15 cellular contexts compared by ENCODE assay signal in genomic region chr7:121137580-121137979, GRCh38.
A peak's percentile ranks its signal among the peaks of the same experiment; 100 is the strongest.
DNase-seq lines count a peak whose midpoint lies in the region; ATAC-seq and TF ChIP-seq lines count a peak whose summit lies in the region.
"Had no signal": no experiment of that assay in that cellular context is flagged by ENCODE, and none has a peak within 500 bp of the region (broad histone marks: within the 10 kb centered on the region; RNA-seq: fewer than 3 reads in every experiment).

No MANE protein-coding gene starts in this region.

- TF ChIP-seq CTCF in DOHH2 (IDR thresholded peaks at IDR 0.05; ENCODE audit: low read depth, low read length, poor library complexity, severe bottlenecking) (no peak), OCI-LY1 (IDR thresholded peaks at IDR 0.05; ENCODE audit: low read length) (no peak)

- H3K27me3 ChIP-seq in DOHH2 (ENCODE audit: control insufficient read depth, low read length) (no peaks in the 10 kb centered on the region), OCI-LY1 (ENCODE audit: insufficient read depth, low read length) (no peaks in the 10 kb centered on the region)
- H3K27me3 ChIP-seq: SJCRH30 had no signal

- no peaks in the 10 kb centered on the region for H4K20me1 ChIP-seq in DOHH2 (ENCODE audit: control insufficient read depth, insufficient read depth, low read depth, low read length)
- no peaks in the 10 kb centered on the region for H4K20me1 ChIP-seq in OCI-LY1 (ENCODE audit: insufficient read depth, low read length)

- peak overlapping the region; percentile 95; the same call in 1 of the 2 replicates for H2AFZ ChIP-seq in OCI-LY1 (ENCODE audit: low read length)

- H3K9me3 ChIP-seq in DOHH2 (ENCODE audit: control insufficient read depth, insufficient read depth, low read length) (no peaks in the 10 kb centered on the region), OCI-LY1 (ENCODE audit: low read length) (no peaks in the 10 kb centered on the region)
- H3K9me3 ChIP-seq: BE2C, SJCRH30 had no signal

- no peak for DNase-seq in T-helper 2 cell treated with Interferon-gamma antibody and Interleukin-4, amounts not matched to agents 5 μg/mL and 100 μg/mL, for 36 hours (ENCODE audit: low spot score)
- DNase-seq in T-helper 2 cell = no peak
- DNase-seq in memory B cell (ENCODE audit: low spot score in 2 of 2) = no peak
- DNase-seq in SIG-M5 (lab: John Stamatoyannopoulos, UW) = no peak
- no peak for DNase-seq in NCI-H526 (lab: John Stamatoyannopoulos, UW)
- DNase-seq: BE2C, DMS 273 treated with DMSO at 0.1 percent for 48 hours, GOT3, Karpas-422 had no signal

- no peaks in the 10 kb centered on the region for H3K9me3 Mint-ChIP-seq in T-helper 2 cell treated with Interferon-gamma antibody and Interleukin-4, amounts not matched to agents 5 μg/mL and 100 μg/mL, for 36 hours
- no peaks in the 10 kb centered on the region for H3K9me3 Mint-ChIP-seq in memory B cell
- H3K9me3 Mint-ChIP-seq: CD4-positive, CD25-positive, alpha-beta regulatory T cell had no signal

- no peak for ATAC-seq in memory B cell (ENCODE audit: low read depth)
- no peak for ATAC-seq in HG02798 (IDR thresholded peaks at IDR 0.05; ENCODE audit: poor library complexity, unreplicated experiment)
- ATAC-seq: HCT116 had no signal

- peak overlapping the region; percentile 77 for H3K4me3 Mint-ChIP-seq in T-helper 2 cell treated with Interferon-gamma antibody and Interleukin-4, amounts not matched to agents 5 μg/mL and 100 μg/mL, for 36 hours
- H3K4me3 Mint-ChIP-seq in memory B cell = peak overlapping the region; percentile 98

- H3K4me1 Mint-ChIP-seq in T-helper 2 cell treated with Interferon-gamma antibody and Interleukin-4, amounts not matched to agents 5 μg/mL and 100 μg/mL, for 36 hours (ENCODE audit: low read depth) = peaks cover 17% of the 10 kb centered on the region
- H3K4me1 Mint-ChIP-seq in memory B cell = peaks cover 8% of the 10 kb centered on the region

- H3K4me3 ChIP-seq in DOHH2 (ENCODE audit: low read length) (peak overlapping the region; percentile 64; the same call in 1 of the 2 replicates), OCI-LY1 (ENCODE audit: low read depth, low read length, poor library complexity, severe bottlenecking) (peak overlapping the region; percentile 59)
- H3K4me3 ChIP-seq: SJCRH30 had no signal

- H3K9ac ChIP-seq in OCI-LY1 (ENCODE audit: low read length) = peak overlapping the region; percentile 66

- H3K27me3 Mint-ChIP-seq in T-helper 2 cell treated with Interferon-gamma antibody and Interleukin-4, amounts not matched to agents 5 μg/mL and 100 μg/mL, for 36 hours (ENCODE audit: low read depth) = peaks cover 8% of the 10 kb centered on the region
- H3K27me3 Mint-ChIP-seq in memory B cell = no peaks in the 10 kb centered on the region
- H3K27me3 Mint-ChIP-seq: CD4-positive, CD25-positive, alpha-beta regulatory T cell had no signal

- H3K36me3 Mint-ChIP-seq in T-helper 2 cell treated with Interferon-gamma antibody and Interleukin-4, amounts not matched to agents 5 μg/mL and 100 μg/mL, for 36 hours (ENCODE audit: low read depth) = no peaks in the 10 kb centered on the region
- H3K36me3 Mint-ChIP-seq in memory B cell = peaks cover 5% of the 10 kb centered on the region
- H3K36me3 Mint-ChIP-seq: CD4-positive, CD25-positive, alpha-beta regulatory T cell had no signal

- no peak overlapping the region for H3K27ac ChIP-seq in DOHH2 (ENCODE audit: low read depth, low read length)
- H3K27ac ChIP-seq in OCI-LY1 (ENCODE audit: low read depth, low read length, poor library complexity, severe bottlenecking) = peak overlapping the region; percentile 85
- H3K27ac ChIP-seq: SJCRH30 had no signal

- no peaks in the 10 kb centered on the region for H3K9me2 ChIP-seq in DOHH2 (replicated peaks; ENCODE audit: control insufficient read depth, low read length)
- no peaks in the 10 kb centered on the region for H3K9me2 ChIP-seq in OCI-LY1 (ENCODE audit: low read depth, low read length)

- no peaks in the 10 kb centered on the region for H3K36me3 ChIP-seq in DOHH2 (ENCODE audit: control insufficient read depth, low read length)
- H3K36me3 ChIP-seq in OCI-LY1 (ENCODE audit: insufficient read depth, low read length) = peaks cover under 1% of the 10 kb centered on the region; the same call in 1 of the 2 replicates
- H3K36me3 ChIP-seq: BE2C, SJCRH30 had no signal

- H3K27ac Mint-ChIP-seq in T-helper 2 cell treated with Interferon-gamma antibody and Interleukin-4, amounts not matched to agents 5 μg/mL and 100 μg/mL, for 36 hours = no peak overlapping the region
- H3K27ac Mint-ChIP-seq in memory B cell = peak overlapping the region; percentile 92
- H3K27ac Mint-ChIP-seq: CD4-positive, CD25-positive, alpha-beta regulatory T cell had no signal

- H3K79me2 ChIP-seq in DOHH2 (ENCODE audit: control insufficient read depth, low read length) (no peaks in the 10 kb centered on the region), OCI-LY1 (ENCODE audit: insufficient read depth, low read length) (no peaks in the 10 kb centered on the region)

- H3K4me2 ChIP-seq in DOHH2 (ENCODE audit: low read length) = no peak overlapping the region
- H3K4me2 ChIP-seq in OCI-LY1 (ENCODE audit: low read length) = peak overlapping the region; percentile 74

- peaks cover 21% of the 10 kb centered on the region for H3K4me1 ChIP-seq in DOHH2 (ENCODE audit: control insufficient read depth, low read length)
- peaks cover 66% of the 10 kb centered on the region for H3K4me1 ChIP-seq in OCI-LY1 (ENCODE audit: insufficient read depth, low read length, severe bottlenecking)
- H3K4me1 ChIP-seq: BE2C, SJCRH30 had no signal

- H3F3A ChIP-seq in DOHH2 (ENCODE audit: control insufficient read depth, insufficient read depth) = no peaks in the 10 kb centered on the region
- H3F3A ChIP-seq in OCI-LY1 (ENCODE audit: insufficient read depth, low read length) = peaks cover 2% of the 10 kb centered on the region
